ENCODE assay signal across 8 cellular contexts in the genomic region with DNA sequence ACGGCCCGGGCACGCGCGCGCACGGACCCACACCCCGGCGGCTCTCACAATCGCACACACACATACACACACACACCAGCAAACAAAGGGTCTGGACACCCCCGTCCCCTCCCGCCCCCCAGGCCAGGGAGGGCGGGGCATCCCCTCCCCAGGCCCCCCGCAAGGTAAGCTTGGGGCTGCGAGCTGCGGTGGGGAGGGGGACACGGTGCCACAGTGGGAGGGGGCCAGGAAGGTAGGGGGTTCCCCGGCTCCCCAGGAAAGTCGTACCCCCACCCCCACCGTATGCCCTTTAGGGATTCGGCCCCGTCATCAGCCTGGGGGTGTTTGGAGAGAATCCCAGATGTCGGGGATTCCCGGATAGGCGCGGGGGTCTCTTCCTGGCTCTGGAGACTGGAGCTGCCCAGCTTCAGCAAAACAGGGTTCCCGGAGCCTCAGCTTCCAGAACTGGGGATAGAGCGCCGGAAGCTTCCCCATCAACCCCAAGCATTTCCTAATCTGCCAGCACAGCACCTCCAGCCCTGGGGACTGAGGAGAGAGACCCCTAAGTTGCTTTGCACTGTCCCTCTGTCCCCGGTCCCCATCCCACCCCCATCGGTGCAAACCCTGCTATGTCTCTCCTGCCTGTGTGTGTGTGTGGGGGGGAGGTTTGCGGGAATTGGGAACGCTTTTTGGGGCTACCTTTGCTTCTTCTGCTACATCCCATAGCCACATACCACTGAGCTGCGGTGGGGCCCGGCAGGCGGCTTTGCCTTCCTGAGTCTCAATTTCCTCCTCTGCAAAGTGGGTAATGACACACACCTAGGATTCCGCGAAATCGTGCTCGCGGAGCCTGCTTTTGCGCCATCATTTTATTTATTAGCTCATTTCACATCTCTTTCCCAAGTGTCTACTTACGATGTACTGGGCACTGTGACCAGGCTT. TPM values are rescaled to one million over a fixed set of nuclear protein-coding genes. Genes with fewer than 3 reads are reported as not detected.
DNase-seq lines count a peak whose midpoint lies in the region; ATAC-seq and TF ChIP-seq lines count a peak whose summit lies in the region.

No MANE protein-coding gene starts in this region.

- no peak for TF ChIP-seq CTCF in upper lobe of left lung (IDR thresholded peaks at IDR 0.05)

- H3K9me3 ChIP-seq in iPS-18c (ENCODE audit: control insufficient read depth, insufficient read depth, low read length) (peaks cover 2% of the 10 kb centered on the region), upper lobe of left lung (no peaks in the 10 kb centered on the region)

- no peak for TF ChIP-seq POLR2A in upper lobe of left lung (IDR thresholded peaks at IDR 0.05)

- ATAC-seq in upper lobe of left lung (ENCODE audit: low FRiP score in 2 of 2) (peak in 1 of 2 donors; percentile 1), GM21526 (IDR thresholded peaks at IDR 0.05; ENCODE audit: low FRiP score, unreplicated experiment) (no peak)

- H3K36me3 ChIP-seq in upper lobe of left lung = peaks cover 0 to 9% (median 0%) of the 10 kb centered on the region in 4 donors

- peak overlapping the region in 2 of 4 donors; percentile 86 to 91 for H3K27ac ChIP-seq in upper lobe of left lung

- 8 to 16% methylated on average over 27 to 32 of the region's 43 CpGs for WGBS in upper lobe of left lung, 2 donors

- TF ChIP-seq EP300 in upper lobe of left lung (IDR thresholded peaks at IDR 0.05) = no peak

- DNase-seq in activated gamma-delta T cell (lab: John Stamatoyannopoulos, UW) (peak; percentile 41), activated gamma-delta T cell treated with Interleukin-2 at 50 U/mL for 16 hours (no peak), upper lobe of left lung (peak in 1 of 2 donors; percentile 90), RPMI8226 (no peak), NCI-H748 (lab: John Stamatoyannopoulos, UW; ENCODE audit: unreplicated experiment) (no peak)
- peak; percentile 71 for DNase-seq in activated naive CD4-positive, alpha-beta T cell treated with Interleukin-2 at 50 U/mL for 16 hours

- H3K27me3 ChIP-seq in upper lobe of left lung = peaks cover 0 to 13% (median 7%) of the 10 kb centered on the region in 4 donors

- peaks cover 51 to 83% (median 64%) of the 10 kb centered on the region in 4 donors for H3K4me1 ChIP-seq in upper lobe of left lung

- peak overlapping the region; percentile 92 for H3K4me3 ChIP-seq in iPS-18c (ENCODE audit: insufficient read depth, low read depth, low read length)
- H3K4me3 ChIP-seq in upper lobe of left lung = peak overlapping the region in 3 of 4 donors; percentile 70 to 97 (median 79)

RNA-seq across cellular contexts. Expression of a gene that starts 1.8 kb away (rescaled TPM):
- 100 to 1,000 TPM; 104 to 388 (median 169) TPM for total RNA-seq in upper lobe of left lung

RNA-seq across cellular contexts. Expression of a gene that starts 15.2 kb away (rescaled TPM):
- 10 to 100 TPM; 22.8 to 38.2 (median 31.2) TPM for total RNA-seq in upper lobe of left lung

RNA-seq across cellular contexts. Expression of a gene that starts 24.8 kb away (rescaled TPM):
- 100 to 1,000 TPM in 5 of 6 donors, 10 to 100 TPM in 1; 91.5 to 569 (median 152) TPM for total RNA-seq in upper lobe of left lung

Comparison
In these comparisons a context has a peak if more than half of its experiments do, and no peak if none do; other contexts are left out.
1. DNase-seq: peak in activated gamma-delta T cell (single experiment) and activated naive CD4-positive, alpha-beta T cell treated with Interleukin-2 at 50 U/mL for 16 hours (single experiment); none in activated gamma-delta T cell treated with Interleukin-2 at 50 U/mL for 16 hours (single experiment), RPMI8226 (single experiment) and NCI-H748 (single experiment).